1 cellular context compared by ENCODE assay signal in the genomic region with DNA sequence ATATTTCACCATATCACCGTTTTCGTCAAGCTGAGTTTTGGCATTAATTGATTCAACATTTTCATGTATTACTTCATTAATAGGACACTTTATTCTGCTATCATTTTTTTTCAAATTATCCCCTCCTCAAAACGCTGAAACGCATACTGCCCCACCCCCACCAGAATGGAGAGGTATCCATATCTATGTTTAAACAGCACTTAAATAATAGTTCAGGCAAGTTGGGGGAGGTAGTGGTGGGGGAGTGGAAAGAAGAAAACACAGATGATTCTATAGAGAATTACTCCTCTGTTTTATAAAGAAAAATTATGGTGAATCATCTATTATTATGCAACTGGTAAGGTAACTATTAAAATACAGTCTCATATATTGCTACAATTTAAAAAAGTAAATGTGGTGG.
TF ChIP-seq lines count a peak whose summit lies in the region.

No MANE protein-coding gene starts in this region.

TF ChIP-seq in HCT116, 20 proteins besides CTCF, POLR2A, EP300 and RAD21 (continued from another document):
- TF ChIP-seq, protein P1, sequence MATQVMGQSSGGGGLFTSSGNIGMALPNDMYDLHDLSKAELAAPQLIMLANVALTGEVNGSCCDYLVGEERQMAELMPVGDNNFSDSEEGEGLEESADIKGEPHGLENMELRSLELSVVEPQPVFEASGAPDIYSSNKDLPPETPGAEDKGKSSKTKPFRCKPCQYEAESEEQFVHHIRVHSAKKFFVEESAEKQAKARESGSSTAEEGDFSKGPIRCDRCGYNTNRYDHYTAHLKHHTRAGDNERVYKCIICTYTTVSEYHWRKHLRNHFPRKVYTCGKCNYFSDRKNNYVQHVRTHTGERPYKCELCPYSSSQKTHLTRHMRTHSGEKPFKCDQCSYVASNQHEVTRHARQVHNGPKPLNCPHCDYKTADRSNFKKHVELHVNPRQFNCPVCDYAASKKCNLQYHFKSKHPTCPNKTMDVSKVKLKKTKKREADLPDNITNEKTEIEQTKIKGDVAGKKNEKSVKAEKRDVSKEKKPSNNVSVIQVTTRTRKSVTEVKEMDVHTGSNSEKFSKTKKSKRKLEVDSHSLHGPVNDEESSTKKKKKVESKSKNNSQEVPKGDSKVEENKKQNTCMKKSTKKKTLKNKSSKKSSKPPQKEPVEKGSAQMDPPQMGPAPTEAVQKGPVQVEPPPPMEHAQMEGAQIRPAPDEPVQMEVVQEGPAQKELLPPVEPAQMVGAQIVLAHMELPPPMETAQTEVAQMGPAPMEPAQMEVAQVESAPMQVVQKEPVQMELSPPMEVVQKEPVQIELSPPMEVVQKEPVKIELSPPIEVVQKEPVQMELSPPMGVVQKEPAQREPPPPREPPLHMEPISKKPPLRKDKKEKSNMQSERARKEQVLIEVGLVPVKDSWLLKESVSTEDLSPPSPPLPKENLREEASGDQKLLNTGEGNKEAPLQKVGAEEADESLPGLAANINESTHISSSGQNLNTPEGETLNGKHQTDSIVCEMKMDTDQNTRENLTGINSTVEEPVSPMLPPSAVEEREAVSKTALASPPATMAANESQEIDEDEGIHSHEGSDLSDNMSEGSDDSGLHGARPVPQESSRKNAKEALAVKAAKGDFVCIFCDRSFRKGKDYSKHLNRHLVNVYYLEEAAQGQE (IDR thresholded peaks at IDR 0.05; ENCODE audit: low read depth) = no peak
- TF ChIP-seq POLR2AphosphoS5 (IDR thresholded peaks at IDR 0.05; ENCODE audit: low read depth, low read length) (no peak), ELF1 (IDR thresholded peaks at IDR 0.05; ENCODE audit: borderline replicate concordance, low read depth) (no peak), JUND (IDR thresholded peaks at IDR 0.05) (no peak), EZH2 (IDR thresholded peaks at IDR 0.05) (no peak), EGR1 (IDR thresholded peaks at IDR 0.05; ENCODE audit: low read depth) (no peak), SIN3A (IDR thresholded peaks at IDR 0.05; ENCODE audit: low read depth) (no peak), ZFX (IDR thresholded peaks at IDR 0.05) (no peak), EZH2phosphoT487 (IDR thresholded peaks at IDR 0.05; ENCODE audit: borderline replicate concordance) (no peak)
- TF ChIP-seq, protein P2, sequence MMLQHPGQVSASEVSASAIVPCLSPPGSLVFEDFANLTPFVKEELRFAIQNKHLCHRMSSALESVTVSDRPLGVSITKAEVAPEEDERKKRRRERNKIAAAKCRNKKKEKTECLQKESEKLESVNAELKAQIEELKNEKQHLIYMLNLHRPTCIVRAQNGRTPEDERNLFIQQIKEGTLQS (IDR thresholded peaks at IDR 0.05) = no peak
